In the genomic region with DNA sequence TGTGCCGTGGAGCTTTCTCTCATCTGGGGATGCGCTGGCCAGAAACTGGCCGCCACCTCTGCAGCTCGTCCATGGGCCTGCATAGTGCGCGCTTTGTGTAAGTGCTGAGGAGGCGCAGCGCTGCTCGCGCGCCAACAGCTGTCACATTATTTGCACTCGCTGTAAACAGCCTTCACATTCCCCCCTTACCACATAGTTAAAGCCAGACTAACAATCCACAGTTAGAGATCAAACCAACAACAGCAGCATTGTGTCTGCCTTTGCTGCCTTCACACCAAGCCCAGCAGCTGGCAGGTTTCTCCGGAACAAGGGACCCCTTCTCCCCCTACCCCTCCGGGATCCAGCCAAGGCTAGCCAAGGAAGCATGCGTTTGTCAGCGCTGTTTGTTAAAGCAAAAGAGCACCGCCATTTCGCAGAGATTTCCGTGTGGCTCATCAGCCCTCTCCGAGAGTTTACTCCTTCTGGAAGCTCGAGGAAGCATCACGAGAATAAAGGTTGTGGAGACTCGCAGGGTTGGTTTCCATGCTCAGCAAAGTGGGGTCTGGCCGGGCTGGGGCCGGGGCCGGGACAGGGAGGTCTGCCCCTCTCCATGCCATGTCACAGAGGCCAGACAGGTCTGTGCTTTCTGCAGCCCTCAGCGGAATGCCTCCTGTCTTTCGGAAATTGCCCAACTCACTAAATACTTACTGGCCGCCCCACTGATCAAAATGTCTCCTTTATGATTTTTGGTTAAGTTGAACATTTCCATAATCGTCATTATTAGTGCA, we compare ENCODE assay signal across 11 cellular contexts. TPM values are rescaled to one million over a fixed set of nuclear protein-coding genes. Genes with fewer than 3 reads are reported as not detected.
DNase-seq lines count a peak whose midpoint lies in the region; ATAC-seq and TF ChIP-seq lines count a peak whose summit lies in the region.
"Had no signal": no experiment of that assay in that cellular context is flagged by ENCODE, and none has a peak within 500 bp of the region (broad histone marks: within the 10 kb centered on the region; RNA-seq: fewer than 3 reads in every experiment).

No MANE protein-coding gene starts in this region.

- H3K9me3 ChIP-seq in gastroesophageal sphincter: no peaks in the 10 kb centered on the region
- H3K9me3 ChIP-seq: gastrocnemius medialis had no signal

- H3K4me3 Mint-ChIP-seq in GM23338 (peak overlapping the region; percentile 74), T-cell (peak overlapping the region in 1 of 3 donors; percentile 16)

- H3K36me3 Mint-ChIP-seq in GM23338 (ENCODE audit: low read depth) (peaks cover 3% of the 10 kb centered on the region; the same call in 1 of the 3 replicates), T-cell (no peaks in the 10 kb centered on the region)

- no peaks in the 10 kb centered on the region for H3F3A ChIP-seq in GM23338 (replicated peaks; ENCODE audit: low read depth)

- POLR2A ChIA-PET in T-cell (lab: Charles Lee): no interaction called here

- peak overlapping the region; percentile 77 for H3K4me2 ChIP-seq in GM23338

- intact Hi-C loops in left cardiac atrium (cut with DNase I): no loop called here

- CTCF ChIA-PET in T-cell (lab: Charles Lee): interaction anchor here (0.5 to 0.6 kb wide), 2 partner anchors 76 to 792 kb away, joined by 3 to 4 read pairs; no protein-coding TSS in a partner anchor

- H3K27me3 ChIP-seq in GM23338 (ENCODE audit: insufficient read depth): peaks cover 57% of the 10 kb centered on the region
- no peaks in the 10 kb centered on the region for H3K27me3 ChIP-seq in gastroesophageal sphincter

- H3K4me1 ChIP-seq in GM23338 (ENCODE audit: insufficient read depth) (peaks cover 56% of the 10 kb centered on the region), gastroesophageal sphincter (peaks cover 0 to 100% (median 12%) of the 10 kb centered on the region in 3 donors)

- no peak for TF ChIP-seq CTCF in GM23338 (conservative IDR thresholded peaks at IDR 0.05; ENCODE audit: low read depth in 2 of 2)
- TF ChIP-seq CTCF in gastroesophageal sphincter (IDR thresholded peaks at IDR 0.05): no peak

- WGBS in gastroesophageal sphincter (ENCODE audit: low coverage in 1 of 2), 2 donors: 46 to 60% methylated on average over 1 to 2 of the region's 30 CpGs

- no peak for TF ChIP-seq EP300 in gastroesophageal sphincter (IDR thresholded peaks at IDR 0.05)

- H3K9me2 ChIP-seq in GM23338 (ENCODE audit: insufficient read depth): no peaks in the 10 kb centered on the region

- H3K4me1 Mint-ChIP-seq in GM23338 (peaks cover 67% of the 10 kb centered on the region), T-cell (peaks cover 69 to 74% (median 73%) of the 10 kb centered on the region in 3 donors)

- H3K36me3 ChIP-seq in GM23338 (ENCODE audit: insufficient read depth): no peaks in the 10 kb centered on the region
- H3K36me3 ChIP-seq in gastroesophageal sphincter: no peaks in the 10 kb centered on the region
- H3K36me3 ChIP-seq: gastrocnemius medialis had no signal

- H4K20me1 ChIP-seq in GM23338 (replicated peaks; ENCODE audit: insufficient read depth): peaks cover 15% of the 10 kb centered on the region; the same call in 1 of the 2 replicates

- H3K27me3 Mint-ChIP-seq in GM23338 (ENCODE audit: insufficient read depth, low read depth, poor library complexity) (peaks cover 50% of the 10 kb centered on the region), T-cell (peaks cover 0 to 27% of the 10 kb centered on the region in 2 donors)
- H3K27me3 Mint-ChIP-seq: naive thymus-derived CD4-positive, alpha-beta T cell had no signal

- H3K4me3 ChIP-seq in GM23338 (peak overlapping the region; percentile 55), gastroesophageal sphincter (peak overlapping the region in 1 of 2 donors; percentile 14)
- H3K4me3 ChIP-seq: gastrocnemius medialis had no signal

- H3K9me3 Mint-ChIP-seq in GM23338: no peaks in the 10 kb centered on the region
- H3K9me3 Mint-ChIP-seq in T-cell: no peaks in the 10 kb centered on the region

- no peak overlapping the region for H2AFZ ChIP-seq in GM23338

- no peak overlapping the region for H3K27ac Mint-ChIP-seq in GM23338
- peak overlapping the region; percentile 66 for H3K27ac Mint-ChIP-seq in T-cell

- ATAC-seq in GM23338: no peak
- no peak for ATAC-seq in T-cell (replicated peaks in 1 of 4)
- no peak for ATAC-seq in gastroesophageal sphincter
- ATAC-seq in left cardiac atrium: no peak
- no peak for ATAC-seq in GM21619 (IDR thresholded peaks at IDR 0.05; ENCODE audit: unreplicated experiment)
- ATAC-seq: gastrocnemius medialis; naive thymus-derived CD4-positive, alpha-beta T cell had no signal

- peaks cover 94% of the 10 kb centered on the region for H3K79me2 ChIP-seq in GM23338 (replicated peaks; ENCODE audit: insufficient read depth)

- H3K27ac ChIP-seq in GM23338 (ENCODE audit: low read depth): no peak overlapping the region
- peak overlapping the region in 3 of 4 donors; percentile 77 to 79 (median 79) for H3K27ac ChIP-seq in gastroesophageal sphincter
- H3K27ac ChIP-seq: gastrocnemius medialis had no signal

- no peak for DNase-seq in GM23338 (ENCODE audit: low spot score)
- DNase-seq in T-cell: no peak
- peak; percentile 85 for DNase-seq in putamen (ENCODE audit: low spot score)
- DNase-seq in 8988T: no peak
- DNase-seq in left cardiac atrium: no peak
- no peak for DNase-seq in NOMO-1 (lab: John Stamatoyannopoulos, UW; ENCODE audit: unreplicated experiment in 2 of 2)
- DNase-seq: activated CD4-positive, alpha-beta T cell treated with anti-CD3 and anti-CD28 coated beads, Interleukin-2, amount 50 U/mL, for 48 hours; gastrocnemius medialis; naive thymus-derived CD4-positive, alpha-beta T cell had no signal

- TF ChIP-seq POLR2A in gastroesophageal sphincter (IDR thresholded peaks at IDR 0.05): no peak

TF ChIP-seq in GM23338, 12 proteins besides CTCF, POLR2A, EP300 and RAD21:
- TF ChIP-seq NANOG (IDR thresholded peaks at IDR 0.05; ENCODE audit: borderline replicate concordance): no peak
- TF ChIP-seq ZNF114 (CRISPR knock-in tag; IDR thresholded peaks at IDR 0.05): no peak
- TF ChIP-seq, protein P1, sequence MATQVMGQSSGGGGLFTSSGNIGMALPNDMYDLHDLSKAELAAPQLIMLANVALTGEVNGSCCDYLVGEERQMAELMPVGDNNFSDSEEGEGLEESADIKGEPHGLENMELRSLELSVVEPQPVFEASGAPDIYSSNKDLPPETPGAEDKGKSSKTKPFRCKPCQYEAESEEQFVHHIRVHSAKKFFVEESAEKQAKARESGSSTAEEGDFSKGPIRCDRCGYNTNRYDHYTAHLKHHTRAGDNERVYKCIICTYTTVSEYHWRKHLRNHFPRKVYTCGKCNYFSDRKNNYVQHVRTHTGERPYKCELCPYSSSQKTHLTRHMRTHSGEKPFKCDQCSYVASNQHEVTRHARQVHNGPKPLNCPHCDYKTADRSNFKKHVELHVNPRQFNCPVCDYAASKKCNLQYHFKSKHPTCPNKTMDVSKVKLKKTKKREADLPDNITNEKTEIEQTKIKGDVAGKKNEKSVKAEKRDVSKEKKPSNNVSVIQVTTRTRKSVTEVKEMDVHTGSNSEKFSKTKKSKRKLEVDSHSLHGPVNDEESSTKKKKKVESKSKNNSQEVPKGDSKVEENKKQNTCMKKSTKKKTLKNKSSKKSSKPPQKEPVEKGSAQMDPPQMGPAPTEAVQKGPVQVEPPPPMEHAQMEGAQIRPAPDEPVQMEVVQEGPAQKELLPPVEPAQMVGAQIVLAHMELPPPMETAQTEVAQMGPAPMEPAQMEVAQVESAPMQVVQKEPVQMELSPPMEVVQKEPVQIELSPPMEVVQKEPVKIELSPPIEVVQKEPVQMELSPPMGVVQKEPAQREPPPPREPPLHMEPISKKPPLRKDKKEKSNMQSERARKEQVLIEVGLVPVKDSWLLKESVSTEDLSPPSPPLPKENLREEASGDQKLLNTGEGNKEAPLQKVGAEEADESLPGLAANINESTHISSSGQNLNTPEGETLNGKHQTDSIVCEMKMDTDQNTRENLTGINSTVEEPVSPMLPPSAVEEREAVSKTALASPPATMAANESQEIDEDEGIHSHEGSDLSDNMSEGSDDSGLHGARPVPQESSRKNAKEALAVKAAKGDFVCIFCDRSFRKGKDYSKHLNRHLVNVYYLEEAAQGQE (IDR thresholded peaks at IDR 0.05; ENCODE audit: unreplicated experiment): no peak
- no peak for TF ChIP-seq STAT1 (IDR thresholded peaks at IDR 0.05; ENCODE audit: unreplicated experiment)
- TF ChIP-seq JUNB (IDR thresholded peaks at IDR 0.05; ENCODE audit: unreplicated experiment): no peak
- no peak for TF ChIP-seq ZNF331 (CRISPR knock-in tag; IDR thresholded peaks at IDR 0.05; ENCODE audit: low read depth)
- TF ChIP-seq EZH2phosphoT487 (IDR thresholded peaks at IDR 0.05; ENCODE audit: unreplicated experiment): no peak

RNA-seq across cellular contexts. Expression of gene BCOR, which starts 11.0 kb away (rescaled TPM):
- 60.8 TPM in 2 replicates for total RNA-seq in GM23338 (2014; rRNA removed; shearing (Covaris generic))
- 25.5 and 25.8 TPM in 2 replicates for polyA plus RNA-seq in GM23338 (2016; fragmentation: Nextera tagmentation; extraction: Ambion mirVana)
- 10 to 100 TPM; 24.4 to 49.2 (median 42.2) TPM for total RNA-seq in T-cell
- 10 to 100 TPM; 18.4 to 27.4 (median 21.4) TPM for total RNA-seq in gastroesophageal sphincter
- total RNA-seq in left cardiac atrium: 10 to 100 TPM; 10.8 to 21.6 TPM
